Comparison of ENCODE assay signal across 19 cellular contexts in the genomic region with DNA sequence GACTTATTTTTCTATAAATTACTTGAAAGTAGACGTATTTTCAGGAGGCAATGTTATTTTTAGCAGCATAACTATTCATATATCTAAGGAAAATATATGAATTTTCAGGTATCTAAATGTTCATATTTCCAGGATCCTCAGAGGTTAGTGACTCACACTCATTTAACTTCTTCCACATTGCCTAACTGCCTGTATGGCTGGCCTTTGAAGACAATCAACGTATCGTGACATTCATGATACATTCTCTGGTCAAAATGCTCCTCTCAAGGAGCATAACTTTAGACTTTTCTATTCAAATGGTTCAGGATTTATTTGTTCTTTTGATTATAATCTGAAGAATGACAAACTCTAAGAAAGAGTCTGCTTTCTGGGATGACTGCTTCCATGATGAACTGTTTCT.
DNase-seq lines count a peak whose midpoint lies in the region; ATAC-seq and TF ChIP-seq lines count a peak whose summit lies in the region.
"Had no signal": no experiment of that assay in that cellular context is flagged by ENCODE, and none has a peak within 500 bp of the region (broad histone marks: within the 10 kb centered on the region; RNA-seq: fewer than 3 reads in every experiment).

No MANE protein-coding gene starts in this region.

- DNase-seq in NOMO-1 (lab: John Stamatoyannopoulos, UW; ENCODE audit: unreplicated experiment in 2 of 2) (peak; percentile 9 to 58), NOMO-1 treated with dmso at 0.1 percent for 144 hours (lab: John Stamatoyannopoulos, UW; ENCODE audit: unreplicated experiment) (no peak), PC-3 (peak; percentile 30), choroid plexus epithelial cell (ENCODE audit: low read depth) (peak; percentile 52), sigmoid colon (no peak), Calu3 (no peak)
- DNase-seq: C1 segment of cervical spinal cord, DMS53, NCI-H1105, NCI-H187, NCI-H69 had no signal

- H3F3A ChIP-seq in PC-3 (ENCODE audit: low read length, unreplicated experiment), result no peaks in the 10 kb centered on the region

- ATAC-seq in PC-3 (no peak), HG03439 (IDR thresholded peaks at IDR 0.05; ENCODE audit: unreplicated experiment) (no peak), HG02852 (IDR thresholded peaks at IDR 0.05; ENCODE audit: unreplicated experiment) (no peak)
- ATAC-seq: GM12878, K562 had no signal

- no peaks in the 10 kb centered on the region for H3K36me3 Mint-ChIP-seq in Calu3 (ENCODE audit: insufficient read depth, unreplicated experiment)

- POLR2A ChIA-PET in PC-3 (lab: Charles Lee; ENCODE audit: unreplicated experiment), result no interaction called here

- H3K4me3 ChIP-seq in PC-3 (ENCODE audit: low read length) (no peak overlapping the region), choroid plexus epithelial cell (ENCODE audit: low read depth, low read length) (no peak overlapping the region), sigmoid colon (no peak overlapping the region)
- H3K4me3 ChIP-seq: GM12878, HAP-1, K562, SJSA1 had no signal

- no peak overlapping the region for H3K4me2 ChIP-seq in PC-3 (ENCODE audit: low read length)

- H3K27me3 ChIP-seq in PC-3 (ENCODE audit: low read length) (no peaks in the 10 kb centered on the region), sigmoid colon (no peaks in the 10 kb centered on the region)
- H3K27me3 ChIP-seq: SJSA1 had no signal

- TF ChIP-seq POLR2A in sigmoid colon (IDR thresholded peaks at IDR 0.05), result no peak

- TF ChIP-seq EP300 in sigmoid colon (IDR thresholded peaks at IDR 0.05), result no peak

- BruUV-seq in PC-3 (replicated peaks; lab: Mats Ljungman, UMichigan) (no TSS peak), Calu3 (replicated peaks; lab: Mats Ljungman, UMichigan) (no TSS peak)

- H3K36me3 ChIP-seq in PC-3 (ENCODE audit: low read depth, low read length), result 0 out of 2 replicates have a peak, but pooled peaks cover 3% of the 10 kb centered on the region
- H3K36me3 ChIP-seq in sigmoid colon, result no peaks in the 10 kb centered on the region
- H3K36me3 ChIP-seq: HAP-1, SJSA1 had no signal

- 83 to 85% methylated on average over 3 of the region's 3 CpGs for WGBS in sigmoid colon, 2 donors

- H3K4me3 Mint-ChIP-seq in Calu3 (ENCODE audit: low read depth, unreplicated experiment), result no peak overlapping the region

- H2AFZ ChIP-seq in PC-3 (ENCODE audit: low read length), result no peak overlapping the region

- no peaks in the 10 kb centered on the region for H3K9me2 ChIP-seq in PC-3 (replicated peaks; ENCODE audit: low read length)

- H3K9me3 ChIP-seq in PC-3 (ENCODE audit: low read length) (no peaks in the 10 kb centered on the region), sigmoid colon (no peaks in the 10 kb centered on the region)
- H3K9me3 ChIP-seq: HAP-1, SJSA1 had no signal

- H3K9me3 Mint-ChIP-seq in Calu3 (ENCODE audit: low read depth, unreplicated experiment), result no peaks in the 10 kb centered on the region

- H3K79me2 ChIP-seq in PC-3 (ENCODE audit: low read length), result peaks cover 25% of the 10 kb centered on the region

- intact Hi-C loops in PC-3 (cut with micrococcal nuclease) (no loop called here), sigmoid colon (cut with DNase I) (no loop called here), Calu3 (cut with micrococcal nuclease; ENCODE audit: unreplicated experiment) (no loop called here)

- no peaks in the 10 kb centered on the region for H3K27me3 Mint-ChIP-seq in Calu3 (ENCODE audit: unreplicated experiment)

- CTCF ChIA-PET in PC-3 (lab: Charles Lee), result no interaction called here
- CTCF ChIA-PET in Calu3 (lab: Charles Lee), result no interaction called here

- H3K27ac ChIP-seq in PC-3 (ENCODE audit: low read length) (no peak overlapping the region), sigmoid colon (peak overlapping the region in 3 of 4 donors; percentile 18 to 74 (median 72))
- H3K27ac ChIP-seq: HL-60, RWPE1, SJSA1 had no signal

- H3K4me1 ChIP-seq in PC-3 (ENCODE audit: insufficient read depth, low read length), result peaks cover 59% of the 10 kb centered on the region
- H3K4me1 ChIP-seq in sigmoid colon, result peaks cover 0 to 95% (median 69%) of the 10 kb centered on the region in 4 donors

- no peak overlapping the region for H3K27ac Mint-ChIP-seq in Calu3 (ENCODE audit: unreplicated experiment)

- no peaks in the 10 kb centered on the region for H4K20me1 ChIP-seq in PC-3 (ENCODE audit: low read length)

- TF ChIP-seq CTCF in PC-3 (conservative IDR thresholded peaks at IDR 0.05; ENCODE audit: low read depth, low read length), result no peak
- no peak for TF ChIP-seq CTCF in choroid plexus epithelial cell (conservative IDR thresholded peaks at IDR 0.05; ENCODE audit: low read depth, low read length)
- no peak for TF ChIP-seq CTCF in sigmoid colon (IDR thresholded peaks at IDR 0.05)
- TF ChIP-seq CTCF in Calu3 (IDR thresholded peaks at IDR 0.05; ENCODE audit: unreplicated experiment), result no peak

- no peak overlapping the region for H3K9ac ChIP-seq in PC-3 (ENCODE audit: low read length)

- peaks cover 18% of the 10 kb centered on the region for H3K4me1 Mint-ChIP-seq in Calu3 (ENCODE audit: low read depth, unreplicated experiment)

Comparison
In these comparisons a context has a peak if more than half of its experiments do, and no peak if none do; other contexts are left out.
1. DNase-seq: peak in NOMO-1 (2 of 2), PC-3 (single experiment) and choroid plexus epithelial cell (single experiment); none in NOMO-1 treated with dmso at 0.1 percent for 144 hours (single experiment), sigmoid colon (single experiment) and Calu3 (single experiment).